In genomic region chr4:95985791-95986190, GRCh38 we compare ENCODE assay signal across 28 cellular contexts.
"Had no signal": no experiment of that assay in that cellular context is flagged by ENCODE, and none has a peak within 500 bp of the region (broad histone marks: within the 10 kb centered on the region; RNA-seq: fewer than 3 reads in every experiment).

No MANE protein-coding gene starts in this region.

- H3K27me3 ChIP-seq: brain microvascular endothelial cell, dorsolateral prefrontal cortex, gastroesophageal sphincter, heart right ventricle had no signal

- H3K9me3 ChIP-seq: gastroesophageal sphincter had no signal

- H3K27ac ChIP-seq: brain microvascular endothelial cell, coronary artery, dorsolateral prefrontal cortex, gastroesophageal sphincter, heart right ventricle had no signal

- H3K27me3 Mint-ChIP-seq: activated CD4-positive, alpha-beta memory T cell treated with anti-CD3 and anti-CD28 coated beads for 36 hours; activated CD4-positive, alpha-beta T cell treated with anti-CD3 and anti-CD28 coated beads, Interleukin-2, amount 10 ng/mL, durations not matched to agents 24 days and 14 days; activated naive CD8-positive, alpha-beta T cell; activated T-cell treated with anti-CD3 and anti-CD28 coated beads, Interleukin-2, amount 50 U/mL, for 24 hours; dendritic cell treated with granulocyte-macrophage colony-stimulating factor and Interleukin-4, amounts not matched to agents 40 ng/mL and 50 ng/mL, for 4 days had no signal

- H3K27ac Mint-ChIP-seq: activated CD4-positive, alpha-beta memory T cell treated with anti-CD3 and anti-CD28 coated beads for 36 hours; activated CD4-positive, alpha-beta T cell treated with anti-CD3 and anti-CD28 coated beads for 36 hours; activated CD4-positive, alpha-beta T cell treated with anti-CD3 and anti-CD28 coated beads, Interleukin-2, amount 10 ng/mL, durations not matched to agents 24 days and 14 days; activated naive CD8-positive, alpha-beta T cell; activated T-cell treated with anti-CD3 and anti-CD28 coated beads, Interleukin-2, amount 50 U/mL, for 24 hours; activated T-cell treated with anti-CD3 and anti-CD28 coated beads, Interleukin-2, amount 50 U/mL, for 72 hours; dendritic cell treated with granulocyte-macrophage colony-stimulating factor and Interleukin-4, amounts not matched to agents 40 ng/mL and 50 ng/mL, for 4 days; endodermal cell had no signal

- H3K36me3 Mint-ChIP-seq: activated CD4-positive, alpha-beta memory T cell treated with anti-CD3 and anti-CD28 coated beads for 36 hours; activated naive CD8-positive, alpha-beta T cell had no signal

- H3K4me3 Mint-ChIP-seq: activated CD4-positive, alpha-beta memory T cell treated with anti-CD3 and anti-CD28 coated beads for 36 hours; activated CD4-positive, alpha-beta T cell treated with anti-CD3 and anti-CD28 coated beads for 36 hours; activated CD4-positive, alpha-beta T cell treated with anti-CD3 and anti-CD28 coated beads, Interleukin-2, amount 10 ng/mL, durations not matched to agents 24 days and 14 days; activated naive CD8-positive, alpha-beta T cell; activated T-cell treated with anti-CD3 and anti-CD28 coated beads, Interleukin-2, amount 50 U/mL, for 24 hours; activated T-cell treated with anti-CD3 and anti-CD28 coated beads, Interleukin-2, amount 50 U/mL, for 72 hours; dendritic cell treated with granulocyte-macrophage colony-stimulating factor and Interleukin-4, amounts not matched to agents 40 ng/mL and 50 ng/mL, for 4 days; endodermal cell had no signal

- H3K4me3 ChIP-seq: coronary artery, dorsolateral prefrontal cortex, gastroesophageal sphincter, heart right ventricle had no signal

- H3K4me1 Mint-ChIP-seq: activated CD4-positive, alpha-beta T cell treated with anti-CD3 and anti-CD28 coated beads, Interleukin-2, amount 10 ng/mL, durations not matched to agents 24 days and 14 days; endodermal cell had no signal

- ATAC-seq: activated CD4-positive, alpha-beta T cell treated with anti-CD3 and anti-CD28 coated beads for 36 hours; activated T-cell treated with anti-CD3 and anti-CD28 coated beads, Interleukin-2, amount 50 U/mL, for 72 hours; esophagus mucosa; gastroesophageal sphincter; heart right ventricle had no signal

- DNase-seq: activated CD4-positive, alpha-beta memory T cell treated with anti-CD3 and anti-CD28 coated beads for 36 hours; activated CD4-positive, alpha-beta T cell treated with anti-CD3 and anti-CD28 coated beads for 36 hours; activated CD4-positive, alpha-beta T cell treated with anti-CD3 and anti-CD28 coated beads, Interleukin-2, amount 10 ng/mL, durations not matched to agents 24 days and 14 days; activated CD4-positive, CD25-positive, alpha-beta regulatory T cell; activated CD4-positive, CD25-positive, alpha-beta regulatory T cell treated with anti-CD3 and anti-CD28 coated beads, Interleukin-2, amount 50 U/mL, for 72 hours; activated CD8-positive, alpha-beta memory T cell treated with anti-CD3 and anti-CD28 coated beads, Interleukin-2, amount 50 U/mL, for 48 hours; activated effector memory CD4-positive, alpha-beta T cell treated with Interleukin-2 at 50 U/mL for 16 hours; activated gamma-delta T cell treated with Interleukin-2 at 50 U/mL for 16 hours; activated naive CD4-positive, alpha-beta T cell treated with anti-CD3 and anti-CD28 coated beads, Interleukin-2, amount 50 U/mL, for 16 hours; activated naive CD4-positive, alpha-beta T cell treated with Interleukin-2 at 50 U/mL for 16 hours; activated T-cell treated with anti-CD3 and anti-CD28 coated beads for 4 hours; activated T-cell treated with anti-CD3 and anti-CD28 coated beads, Interleukin-2, amount 50 U/mL, for 24 hours; activated T-cell treated with anti-CD3 and anti-CD28 coated beads, Interleukin-2, amount 50 U/mL, for 72 hours; amniotic stem cell; anterior cingulate cortex; brain microvascular endothelial cell; caudate nucleus; dorsolateral prefrontal cortex; effector memory CD4-positive, alpha-beta T cell; endodermal cell; foreskin melanocyte; heart right ventricle; T-helper 2 cell had no signal

- H3K4me1 ChIP-seq: gastroesophageal sphincter, heart right ventricle had no signal

- H3K36me3 ChIP-seq: brain microvascular endothelial cell, gastroesophageal sphincter, heart right ventricle had no signal

- H3K9me3 Mint-ChIP-seq: activated CD4-positive, alpha-beta T cell treated with anti-CD3 and anti-CD28 coated beads, Interleukin-2, amount 10 ng/mL, durations not matched to agents 24 days and 14 days; endodermal cell had no signal
